1 cellular context compared by ENCODE assay signal in genomic region chr20:381581-382290, GRCh38.
A peak's percentile ranks its signal among the peaks of the same experiment; 100 is the strongest.
TF ChIP-seq lines count a peak whose summit lies in the region.

No MANE protein-coding gene starts in this region.

TF ChIP-seq in HepG2, 621 proteins besides CTCF, POLR2A, EP300 and RAD21 (continued from another document and continues in another):
- TF ChIP-seq ZNF687 (CRISPR knock-in tag; IDR thresholded peaks at IDR 0.05) (peak; percentile 88), ZNF724P (CRISPR knock-in tag; IDR thresholded peaks at IDR 0.05; ENCODE audit: borderline replicate concordance) (no peak), ZBTB43 (CRISPR knock-in tag; conservative IDR thresholded peaks at IDR 0.05) (peak; percentile 85; the same call in 1 of the 2 replicates), ZNF709 (CRISPR knock-in tag; IDR thresholded peaks at IDR 0.05) (peak; percentile 80; the same call in 1 of the 2 replicates), STAG1 (CRISPR knock-in tag; IDR thresholded peaks at IDR 0.05) (peak; percentile 5; the same call in 1 of the 2 replicates), HNRNPUL1 (IDR thresholded peaks at IDR 0.05; ENCODE audit: low read depth, low read length) (0 out of 2 replicates have a peak, but pooled peaks have one; percentile 53), ZIK1 (CRISPR knock-in tag; IDR thresholded peaks at IDR 0.05; ENCODE audit: borderline replicate concordance, low read depth) (peak; percentile 84), BCL6 (CRISPR knock-in tag; IDR thresholded peaks at IDR 0.05) (0 out of 2 replicates have a peak, but pooled peaks have one; percentile 43), SOX6 (IDR thresholded peaks at IDR 0.05) (no peak), SOX6 (CRISPR knock-in tag; IDR thresholded peaks at IDR 0.05) (peak; percentile 62), NRL (CRISPR knock-in tag; IDR thresholded peaks at IDR 0.05; ENCODE audit: borderline replicate concordance) (peak; percentile 52; the same call in 1 of the 2 replicates), ARNT2 (CRISPR knock-in tag; IDR thresholded peaks at IDR 0.05; ENCODE audit: low read depth) (peak; percentile 75), ZNF318 (CRISPR knock-in tag; IDR thresholded peaks at IDR 0.05) (no peak; the same call in 1 of the 2 replicates), NFKB2 (CRISPR knock-in tag; IDR thresholded peaks at IDR 0.05; ENCODE audit: borderline replicate concordance) (peak; percentile 57; the same call in 1 of the 2 replicates), PTBP1 (IDR thresholded peaks at IDR 0.05; ENCODE audit: low read depth, low read length, poor library complexity, severe bottlenecking) (no peak), ZBED4 (CRISPR knock-in tag; IDR thresholded peaks at IDR 0.05; ENCODE audit: borderline replicate concordance) (no peak), HNRNPH1 (optimal IDR thresholded peaks at IDR 0.05; ENCODE audit: low read depth, low read length) (peak; percentile 89), FOXC1 (CRISPR knock-in tag; IDR thresholded peaks at IDR 0.05; ENCODE audit: borderline replicate concordance) (peak; percentile 89), SMAD3 (CRISPR knock-in tag; IDR thresholded peaks at IDR 0.05) (0 out of 2 replicates have a peak, but pooled peaks have one; percentile 25), ZNF350 (CRISPR knock-in tag; IDR thresholded peaks at IDR 0.05; ENCODE audit: borderline replicate concordance, low read depth) (peak; percentile 81; the same call in 1 of the 2 replicates), ZNF224 (CRISPR knock-in tag; IDR thresholded peaks at IDR 0.05) (0 out of 2 replicates have a peak, but pooled peaks have one; percentile 70), RELA (CRISPR knock-in tag; IDR thresholded peaks at IDR 0.05) (no peak), PRPF4 (IDR thresholded peaks at IDR 0.05; ENCODE audit: low read depth, low read length, poor library complexity, severe bottlenecking) (no peak), ZNF792 (CRISPR knock-in tag; IDR thresholded peaks at IDR 0.05) (peak; percentile 19), RBM22 (optimal IDR thresholded peaks at IDR 0.05; ENCODE audit: low read length) (peak; percentile 42), SIN3B (IDR thresholded peaks at IDR 0.05; ENCODE audit: low read length) (peak; percentile 38; the same call in 1 of the 2 replicates), AGO2 (optimal IDR thresholded peaks at IDR 0.05; ENCODE audit: low read depth, low read length) (peak; percentile 95), TEAD2 (CRISPR knock-in tag; IDR thresholded peaks at IDR 0.05) (peak; percentile 91; the same call in 1 of the 2 replicates), REPIN1 (CRISPR knock-in tag; IDR thresholded peaks at IDR 0.05; ENCODE audit: borderline replicate concordance, low read depth) (peak; percentile 84; the same call in 1 of the 2 replicates)
- TF ChIP-seq, protein P1, sequence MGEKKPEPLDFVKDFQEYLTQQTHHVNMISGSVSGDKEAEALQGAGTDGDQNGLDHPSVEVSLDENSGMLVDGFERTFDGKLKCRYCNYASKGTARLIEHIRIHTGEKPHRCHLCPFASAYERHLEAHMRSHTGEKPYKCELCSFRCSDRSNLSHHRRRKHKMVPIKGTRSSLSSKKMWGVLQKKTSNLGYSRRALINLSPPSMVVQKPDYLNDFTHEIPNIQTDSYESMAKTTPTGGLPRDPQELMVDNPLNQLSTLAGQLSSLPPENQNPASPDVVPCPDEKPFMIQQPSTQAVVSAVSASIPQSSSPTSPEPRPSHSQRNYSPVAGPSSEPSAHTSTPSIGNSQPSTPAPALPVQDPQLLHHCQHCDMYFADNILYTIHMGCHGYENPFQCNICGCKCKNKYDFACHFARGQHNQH (CRISPR knock-in tag; IDR thresholded peaks at IDR 0.05) = peak; percentile 56; the same call in 1 of the 2 replicates
- TF ChIP-seq, protein P2, sequence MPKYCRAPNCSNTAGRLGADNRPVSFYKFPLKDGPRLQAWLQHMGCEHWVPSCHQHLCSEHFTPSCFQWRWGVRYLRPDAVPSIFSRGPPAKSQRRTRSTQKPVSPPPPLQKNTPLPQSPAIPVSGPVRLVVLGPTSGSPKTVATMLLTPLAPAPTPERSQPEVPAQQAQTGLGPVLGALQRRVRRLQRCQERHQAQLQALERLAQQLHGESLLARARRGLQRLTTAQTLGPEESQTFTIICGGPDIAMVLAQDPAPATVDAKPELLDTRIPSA (CRISPR knock-in tag; IDR thresholded peaks at IDR 0.05; ENCODE audit: borderline replicate concordance) = peak; percentile 80; the same call in 1 of the 2 replicates
- TF ChIP-seq, protein P3, sequence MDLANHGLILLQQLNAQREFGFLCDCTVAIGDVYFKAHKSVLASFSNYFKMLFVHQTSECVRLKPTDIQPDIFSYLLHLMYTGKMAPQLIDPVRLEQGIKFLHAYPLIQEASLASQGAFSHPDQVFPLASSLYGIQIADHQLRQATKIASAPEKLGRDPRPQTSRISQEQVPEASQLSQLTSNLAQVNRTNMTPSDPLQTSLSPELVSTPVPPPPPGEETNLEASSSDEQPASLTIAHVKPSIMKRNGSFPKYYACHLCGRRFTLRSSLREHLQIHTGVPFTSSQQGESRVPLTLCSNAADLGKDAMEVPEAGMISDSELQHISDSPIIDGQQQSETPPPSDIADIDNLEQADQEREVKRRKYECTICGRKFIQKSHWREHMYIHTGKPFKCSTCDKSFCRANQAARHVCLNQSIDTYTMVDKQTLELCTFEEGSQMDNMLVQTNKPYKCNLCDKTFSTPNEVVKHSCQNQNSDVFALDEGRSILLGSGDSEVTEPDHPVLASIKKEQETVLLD (CRISPR knock-in tag; IDR thresholded peaks at IDR 0.05; ENCODE audit: low read depth) = no peak
